In genomic region chr10:84176836-84177474, GRCh38 we compare ENCODE assay signal across 19 cellular contexts. TPM values are rescaled to one million over a fixed set of nuclear protein-coding genes. Genes with fewer than 3 reads are reported as not detected.
A peak's percentile ranks its signal among the peaks of the same experiment; 100 is the strongest.
DNase-seq lines count a peak whose midpoint lies in the region; ATAC-seq and TF ChIP-seq lines count a peak whose summit lies in the region.
"Had no signal": no experiment of that assay in that cellular context is flagged by ENCODE, and none has a peak within 500 bp of the region (broad histone marks: within the 10 kb centered on the region; RNA-seq: fewer than 3 reads in every experiment).

No MANE protein-coding gene starts in this region.

- no peak overlapping the region for H2BK5ac ChIP-seq in mesenchymal stem cell (ENCODE audit: low read depth, low read length, poor library complexity, severe bottlenecking)

- no peak for DNase-seq in right cardiac atrium
- no peak for DNase-seq in Right ventricle myocardium inferior (ENCODE audit: missing footprints)
- no peak for DNase-seq in activated naive CD4-positive, alpha-beta T cell treated with anti-CD3 and anti-CD28 coated beads, Interleukin-2, amount 50 U/mL, for 72 hours (ENCODE audit: low spot score in 2 of 2)
- no peak for DNase-seq in mesenchymal stem cell
- peak in 1 of 2 donors; percentile 80 for DNase-seq in vagina (ENCODE audit: extremely low spot score in 2 of 2)
- no peak for DNase-seq in NOMO-1 treated with dmso at 0.1 percent for 144 hours (lab: John Stamatoyannopoulos, UW; ENCODE audit: unreplicated experiment)
- no peak for DNase-seq in NCI-H345 (lab: John Stamatoyannopoulos, UW)
- no peak for DNase-seq in AG08396 (ENCODE audit: low spot score)
- DNase-seq: gastrocnemius medialis, NCI-H1092 treated with DMSO at 0.1 percent for 48 hours, OCI-M1, trophoblast cell had no signal

- peak overlapping the region in 1 of 2 donors; percentile 20 for H3K27ac Mint-ChIP-seq in activated naive CD4-positive, alpha-beta T cell treated with anti-CD3 and anti-CD28 coated beads, Interleukin-2, amount 50 U/mL, for 72 hours
- H3K27ac Mint-ChIP-seq: activated T-helper 2 cell treated with anti-CD3 and anti-CD28 coated beads, Interferon-gamma antibody, Interleukin-2, Interleukin-4, amounts not matched to agents 10 μg/mL and 5 μg/mL and 100 μg/mL, durations not matched to agents 14 hours and 24 hours and 36 hours; effector memory CD8-positive, alpha-beta T cell; WTC11 had no signal

- H2BK120ac ChIP-seq in mesenchymal stem cell (ENCODE audit: low read depth, low read length) = no peak overlapping the region

- no peak overlapping the region for H3K27ac ChIP-seq in right cardiac atrium (ENCODE audit: low read length)
- H3K27ac ChIP-seq in mesenchymal stem cell (ENCODE audit: low read length, poor library complexity, severe bottlenecking) = no peak overlapping the region
- H3K27ac ChIP-seq in vagina = peak overlapping the region; percentile 21
- H3K27ac ChIP-seq: breast epithelium, gastrocnemius medialis had no signal

- H2BK15ac ChIP-seq in mesenchymal stem cell (ENCODE audit: low read depth, poor library complexity, severe bottlenecking) = no peak overlapping the region

- ATAC-seq in right cardiac atrium = peak; percentile 17 to 22
- ATAC-seq in Right ventricle myocardium inferior = no peak
- ATAC-seq in activated naive CD4-positive, alpha-beta T cell treated with anti-CD3 and anti-CD28 coated beads, Interleukin-2, amount 50 U/mL, for 72 hours = peak; percentile 25 to 46
- ATAC-seq: gastrocnemius medialis had no signal

- H3K4me3 ChIP-seq in right cardiac atrium (ENCODE audit: low read length) (no peak overlapping the region), mesenchymal stem cell (ENCODE audit: insufficient read depth in 1 of 2, low read depth in 1 of 2, low read length in 2 of 2) (no peak overlapping the region), vagina (no peak overlapping the region)
- H3K4me3 ChIP-seq: breast epithelium, gastrocnemius medialis had no signal

- H4K8ac ChIP-seq in mesenchymal stem cell (ENCODE audit: low read length) = no peak overlapping the region

- no peaks in the 10 kb centered on the region for H3K36me3 Mint-ChIP-seq in activated naive CD4-positive, alpha-beta T cell treated with anti-CD3 and anti-CD28 coated beads, Interleukin-2, amount 50 U/mL, for 72 hours

- WGBS in right cardiac atrium = 78% methylated on average over 4 of the region's 4 CpGs
- WGBS in mesenchymal stem cell = 84% methylated on average over 4 of the region's 4 CpGs

- no peak overlapping the region for H4K91ac ChIP-seq in mesenchymal stem cell (ENCODE audit: low read length)

- H2AK5ac ChIP-seq in mesenchymal stem cell (ENCODE audit: low read length, severe bottlenecking) = peak overlapping the region; percentile 24

- TF ChIP-seq CTCF in vagina (IDR thresholded peaks at IDR 0.05) = no peak

- H3K9me3 ChIP-seq in right cardiac atrium (ENCODE audit: control insufficient read depth, low read length) (no peaks in the 10 kb centered on the region), mesenchymal stem cell (ENCODE audit: control insufficient read depth, low read length) (no peaks in the 10 kb centered on the region), vagina (no peaks in the 10 kb centered on the region)
- H3K9me3 ChIP-seq: breast epithelium, gastrocnemius medialis had no signal

- H3K4me1 ChIP-seq in right cardiac atrium (ENCODE audit: control insufficient read depth, insufficient read depth, low read length) (no peaks in the 10 kb centered on the region), mesenchymal stem cell (ENCODE audit: control insufficient read depth, insufficient read depth, low read depth, low read length) (peaks cover 29% of the 10 kb centered on the region), vagina (peaks cover 24% of the 10 kb centered on the region)
- H3K4me1 ChIP-seq: breast epithelium, gastrocnemius medialis had no signal

- no peak for TF ChIP-seq POLR2A in vagina (IDR thresholded peaks at IDR 0.05)

- H3K9me3 Mint-ChIP-seq in activated naive CD4-positive, alpha-beta T cell treated with anti-CD3 and anti-CD28 coated beads, Interleukin-2, amount 50 U/mL, for 72 hours = no peaks in the 10 kb centered on the region
- H3K9me3 Mint-ChIP-seq: activated T-helper 2 cell treated with anti-CD3 and anti-CD28 coated beads, Interferon-gamma antibody, Interleukin-2, Interleukin-4, amounts not matched to agents 10 μg/mL and 5 μg/mL and 100 μg/mL, durations not matched to agents 14 hours and 24 hours and 36 hours; effector memory CD8-positive, alpha-beta T cell had no signal

- no peak overlapping the region for H3K23ac ChIP-seq in mesenchymal stem cell (ENCODE audit: low read length in 2 of 2)

- H3K4me2 ChIP-seq in mesenchymal stem cell (ENCODE audit: low read length, poor library complexity, severe bottlenecking) = no peak overlapping the region

- no peak overlapping the region for H3K9ac ChIP-seq in mesenchymal stem cell (ENCODE audit: low read length)

- H3K14ac ChIP-seq in mesenchymal stem cell (ENCODE audit: low read length in 2 of 2) = no peak overlapping the region

- no peaks in the 10 kb centered on the region for H3K79me1 ChIP-seq in mesenchymal stem cell (replicated peaks; ENCODE audit: low read length, poor library complexity, severe bottlenecking)

- no peak overlapping the region for H2BK12ac ChIP-seq in mesenchymal stem cell (ENCODE audit: low read length in 2 of 2)

- H3K36me3 ChIP-seq in mesenchymal stem cell (ENCODE audit: control insufficient read depth in 1 of 2, insufficient read depth in 2 of 2, low read depth in 1 of 2, low read length in 2 of 2) (no peaks in the 10 kb centered on the region), vagina (no peaks in the 10 kb centered on the region)
- H3K36me3 ChIP-seq: breast epithelium, gastrocnemius medialis had no signal

- H3K18ac ChIP-seq in mesenchymal stem cell (ENCODE audit: low read depth in 1 of 2, low read length in 2 of 2) = no peak overlapping the region

- no peak overlapping the region for H3K4ac ChIP-seq in mesenchymal stem cell (ENCODE audit: low read depth in 1 of 2, low read length in 2 of 2)

- no peaks in the 10 kb centered on the region for H3K27me3 ChIP-seq in right cardiac atrium (ENCODE audit: control insufficient read depth, insufficient read depth)
- H3K27me3 ChIP-seq in mesenchymal stem cell (ENCODE audit: control insufficient read depth in 1 of 2, insufficient read depth in 1 of 2, low read length in 2 of 2) = peaks cover 0 to 10% of the 10 kb centered on the region in 2 experiments
- no peaks in the 10 kb centered on the region for H3K27me3 ChIP-seq in vagina
- H3K27me3 ChIP-seq: breast epithelium, gastrocnemius medialis had no signal

- intact Hi-C loops in right cardiac atrium (cut with DNase I) (no loop called here), Right ventricle myocardium inferior (cut with DNase I) (no loop called here), vagina (cut with DNase I) (no loop called here)

- no peak overlapping the region for H2AFZ ChIP-seq in mesenchymal stem cell (ENCODE audit: low read depth, low read length)

RNA-seq across cellular contexts. Expression of gene GPR15LG, which starts 3.4 kb away (rescaled TPM):
- total RNA-seq in right cardiac atrium (not detected), Right ventricle myocardium inferior (not detected), vagina (98.0 TPM)
- not detected for polyA plus RNA-seq in right cardiac atrium
- total RNA-seq in activated naive CD4-positive, alpha-beta T cell treated with anti-CD3 and anti-CD28 coated beads, Interleukin-2, amount 50 U/mL, for 72 hours = not detected
- polyA plus RNA-seq in mesenchymal stem cell (2013, experiment 1 of 2) = not detected
- polyA plus RNA-seq in mesenchymal stem cell (2013, experiment 2 of 2) = not detected
- total RNA-seq: activated T-helper 2 cell treated with anti-CD3 and anti-CD28 coated beads, Interferon-gamma antibody, Interleukin-2, Interleukin-4, amounts not matched to agents 10 μg/mL and 5 μg/mL and 100 μg/mL, durations not matched to agents 14 hours and 24 hours and 36 hours; mononuclear cell; posterior vena cava; WTC11 had no signal
- polyA plus RNA-seq: BJ had no signal

RNA-seq across cellular contexts. Expression of gene CDHR1, which starts 17.4 kb away (rescaled TPM):
- total RNA-seq in right cardiac atrium = 1 to 10 TPM; 2.4 to 9.1 (median 5.3) TPM
- polyA plus RNA-seq in right cardiac atrium = 3.6 TPM
- 0.65 TPM for total RNA-seq in Right ventricle myocardium inferior
- total RNA-seq in activated naive CD4-positive, alpha-beta T cell treated with anti-CD3 and anti-CD28 coated beads, Interleukin-2, amount 50 U/mL, for 72 hours = 1 to 10 TPM in 1 of 2 donors, under 1 TPM in 1; 0.64 to 1.1 TPM
- 0.86 TPM for polyA plus RNA-seq in mesenchymal stem cell (2013, experiment 1 of 2)
- polyA plus RNA-seq in mesenchymal stem cell (2013, experiment 2 of 2) = 0.75 TPM
- total RNA-seq in vagina = 6.4 TPM
- polyA plus RNA-seq: BJ had no signal

RNA-seq across cellular contexts. Expression of gene GHITM, which starts 37.6 kb away (rescaled TPM):
- 100 to 1,000 TPM; 274 to 310 (median 296) TPM for total RNA-seq in right cardiac atrium
- polyA plus RNA-seq in right cardiac atrium = 430 TPM
- 383 TPM for total RNA-seq in Right ventricle myocardium inferior
- 100 to 1,000 TPM; 169 to 227 TPM for total RNA-seq in activated naive CD4-positive, alpha-beta T cell treated with anti-CD3 and anti-CD28 coated beads, Interleukin-2, amount 50 U/mL, for 72 hours
- polyA plus RNA-seq in mesenchymal stem cell (2013, experiment 1 of 2) = 108 TPM
- polyA plus RNA-seq in mesenchymal stem cell (2013, experiment 2 of 2) = 114 TPM
- 87.9 TPM for total RNA-seq in vagina

RNA-seq across cellular contexts. Expression of gene LRIT2, which starts 48.4 kb away (rescaled TPM):
- total RNA-seq in right cardiac atrium (not detected), Right ventricle myocardium inferior (not detected), vagina (not detected)
- polyA plus RNA-seq in right cardiac atrium = not detected
- not detected for total RNA-seq in activated naive CD4-positive, alpha-beta T cell treated with anti-CD3 and anti-CD28 coated beads, Interleukin-2, amount 50 U/mL, for 72 hours
- polyA plus RNA-seq in mesenchymal stem cell (2013, experiment 1 of 2) = not detected
- not detected for polyA plus RNA-seq in mesenchymal stem cell (2013, experiment 2 of 2)
- total RNA-seq: activated T-helper 2 cell treated with anti-CD3 and anti-CD28 coated beads, Interferon-gamma antibody, Interleukin-2, Interleukin-4, amounts not matched to agents 10 μg/mL and 5 μg/mL and 100 μg/mL, durations not matched to agents 14 hours and 24 hours and 36 hours; breast epithelium; gastrocnemius medialis; mononuclear cell; posterior vena cava; WTC11 had no signal
- polyA plus RNA-seq: BJ had no signal

Comparison
In these comparisons a context has a peak if more than half of its experiments do, and no peak if none do; other contexts are left out.
1. RNA of gene GPR15LG, which starts 3.4 kb away (total RNA-seq): 98.0 TPM in vagina (single experiment); not detected in right cardiac atrium, not detected in Right ventricle myocardium inferior (single experiment) and not detected in activated naive CD4-positive, alpha-beta T cell treated with anti-CD3 and anti-CD28 coated beads, Interleukin-2, amount 50 U/mL, for 72 hours; every median in the first group is over 10 times any median in the second.